In the genomic region with DNA sequence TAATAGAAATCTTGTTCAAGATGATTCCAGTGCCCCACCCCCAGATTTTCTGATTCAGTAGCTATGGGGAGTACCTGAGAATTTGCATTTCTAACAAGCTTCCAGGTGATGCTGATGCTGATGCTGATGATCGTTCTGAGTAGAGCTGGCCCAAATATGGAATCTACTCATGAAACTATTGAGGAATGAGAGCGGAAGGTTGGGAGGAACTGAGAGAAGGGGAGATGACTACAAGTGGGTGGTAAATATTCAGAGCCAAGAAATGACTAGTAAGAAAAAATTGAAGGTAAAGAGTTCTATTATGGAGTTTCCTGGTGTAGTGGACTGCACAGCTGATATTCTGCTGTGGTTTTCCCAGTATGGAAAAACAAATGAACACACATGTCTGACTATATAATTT, we compare ENCODE assay signal across 32 cellular contexts.
"Had no signal": no experiment of that assay in that cellular context is flagged by ENCODE, and none has a peak within 500 bp of the region (broad histone marks: within the 10 kb centered on the region; RNA-seq: fewer than 3 reads in every experiment).

No MANE protein-coding gene starts in this region.

- H3K9me3 ChIP-seq: body of pancreas, esophagus muscularis mucosa, gastrocnemius medialis had no signal

- H3K4me3 Mint-ChIP-seq: activated CD4-positive, alpha-beta memory T cell treated with anti-CD3 and anti-CD28 coated beads, Interleukin-2, amount 10 ng/mL, durations not matched to agents 7 days and 5 days; activated CD4-positive, alpha-beta T cell treated with anti-CD3 and anti-CD28 coated beads, Interleukin-2, amount 10 ng/mL, durations not matched to agents 7 days and 5 days; activated naive CD8-positive, alpha-beta T cell; activated T-cell treated with anti-CD3 and anti-CD28 coated beads, Interleukin-2, amount 50 U/mL, for 4 hours; activated T-helper 17 cell treated with anti-CD3 and anti-CD28 coated beads, Interleukin-2, amount 50 U/mL, for 72 hours; effector memory CD8-positive, alpha-beta T cell; WTC11 had no signal

- H3K27ac Mint-ChIP-seq: activated CD4-positive, alpha-beta memory T cell treated with anti-CD3 and anti-CD28 coated beads, Interleukin-2, amount 10 ng/mL, durations not matched to agents 7 days and 5 days; activated CD4-positive, alpha-beta T cell treated with anti-CD3 and anti-CD28 coated beads, Interleukin-2, amount 10 ng/mL, durations not matched to agents 7 days and 5 days; activated naive CD8-positive, alpha-beta T cell; activated T-helper 17 cell treated with anti-CD3 and anti-CD28 coated beads, Interleukin-2, amount 50 U/mL, for 72 hours; effector memory CD8-positive, alpha-beta T cell; WTC11 had no signal

- DNase-seq: activated CD4-positive, alpha-beta memory T cell treated with anti-CD3 and anti-CD28 coated beads, Interleukin-2, amount 10 ng/mL, durations not matched to agents 7 days and 5 days; activated CD4-positive, alpha-beta T cell treated with anti-CD3 and anti-CD28 coated beads for 1 hour; activated CD4-positive, alpha-beta T cell treated with anti-CD3 and anti-CD28 coated beads for 4 hours; activated CD4-positive, alpha-beta T cell treated with anti-CD3 and anti-CD28 coated beads, Interleukin-2, amount 10 ng/mL, durations not matched to agents 7 days and 5 days; activated CD4-positive, alpha-beta T cell treated with anti-CD3 and anti-CD28 coated beads, Interleukin-2, amount 50 U/mL, for 4 hours; activated CD8-positive, alpha-beta memory T cell treated with anti-CD3 and anti-CD28 coated beads, Interleukin-2, amount 50 U/mL, for 48 hours; activated effector memory CD4-positive, alpha-beta T cell treated with Interleukin-2 at 50 U/mL for 16 hours; activated gamma-delta T cell treated with Interleukin-2 at 50 U/mL for 16 hours; activated naive CD4-positive, alpha-beta T cell treated with anti-CD3 and anti-CD28 coated beads, Interleukin-2, amount 50 U/mL, for 16 hours; activated naive CD4-positive, alpha-beta T cell treated with Interleukin-2 at 50 U/mL for 16 hours; activated T-cell treated with anti-CD3 and anti-CD28 coated beads for 4 hours; activated T-cell treated with anti-CD3 and anti-CD28 coated beads, Interleukin-2, amount 50 U/mL, for 4 hours; amniotic stem cell; anterior cingulate cortex; body of pancreas; caudate nucleus; cortex of kidney; dermis blood vessel endothelial cell; effector CD4-positive, alpha-beta T cell; effector memory CD8-positive, alpha-beta T cell; erythroblast; foreskin keratinocyte; gastrocnemius medialis; glutamatergic neuron; heart left ventricle; T-helper 2 cell had no signal

- H3K27me3 ChIP-seq: body of pancreas, esophagus muscularis mucosa, foreskin keratinocyte, gastrocnemius medialis had no signal

- H3K4me1 ChIP-seq: body of pancreas, foreskin keratinocyte, gastrocnemius medialis had no signal

- H3K36me3 Mint-ChIP-seq: WTC11 had no signal

- H3K27ac ChIP-seq: body of pancreas, esophagus muscularis mucosa, foreskin keratinocyte, gastrocnemius medialis, heart left ventricle, VCaP had no signal

- H3K36me3 ChIP-seq: esophagus muscularis mucosa, gastrocnemius medialis, heart left ventricle had no signal

- H3K4me1 Mint-ChIP-seq: activated CD4-positive, alpha-beta memory T cell treated with anti-CD3 and anti-CD28 coated beads, Interleukin-2, amount 10 ng/mL, durations not matched to agents 7 days and 5 days; activated CD4-positive, alpha-beta T cell treated with anti-CD3 and anti-CD28 coated beads, Interleukin-2, amount 10 ng/mL, durations not matched to agents 7 days and 5 days; activated T-helper 17 cell treated with anti-CD3 and anti-CD28 coated beads, Interleukin-2, amount 50 U/mL, for 72 hours; WTC11 had no signal

- H3K27me3 Mint-ChIP-seq: activated CD4-positive, alpha-beta memory T cell treated with anti-CD3 and anti-CD28 coated beads, Interleukin-2, amount 10 ng/mL, durations not matched to agents 7 days and 5 days had no signal

- H3K4me3 ChIP-seq: body of pancreas, esophagus muscularis mucosa, gastrocnemius medialis, heart left ventricle had no signal

- H3K9me3 Mint-ChIP-seq: activated CD4-positive, alpha-beta memory T cell treated with anti-CD3 and anti-CD28 coated beads, Interleukin-2, amount 10 ng/mL, durations not matched to agents 7 days and 5 days; activated CD4-positive, alpha-beta T cell treated with anti-CD3 and anti-CD28 coated beads, Interleukin-2, amount 10 ng/mL, durations not matched to agents 7 days and 5 days; activated T-helper 17 cell treated with anti-CD3 and anti-CD28 coated beads, Interleukin-2, amount 50 U/mL, for 72 hours; effector memory CD8-positive, alpha-beta T cell had no signal

- FAIRE-seq: colon had no signal

- ATAC-seq: activated T-cell treated with anti-CD3 and anti-CD28 coated beads, Interleukin-2, amount 50 U/mL, for 4 hours; activated T-helper 17 cell treated with anti-CD3 and anti-CD28 coated beads, Interleukin-2, amount 50 U/mL, for 72 hours; body of pancreas; effector memory CD8-positive, alpha-beta T cell; foreskin keratinocyte; gastrocnemius medialis; heart left ventricle; WTC11 had no signal
